27 cellular contexts compared by ENCODE assay signal in the genomic region with DNA sequence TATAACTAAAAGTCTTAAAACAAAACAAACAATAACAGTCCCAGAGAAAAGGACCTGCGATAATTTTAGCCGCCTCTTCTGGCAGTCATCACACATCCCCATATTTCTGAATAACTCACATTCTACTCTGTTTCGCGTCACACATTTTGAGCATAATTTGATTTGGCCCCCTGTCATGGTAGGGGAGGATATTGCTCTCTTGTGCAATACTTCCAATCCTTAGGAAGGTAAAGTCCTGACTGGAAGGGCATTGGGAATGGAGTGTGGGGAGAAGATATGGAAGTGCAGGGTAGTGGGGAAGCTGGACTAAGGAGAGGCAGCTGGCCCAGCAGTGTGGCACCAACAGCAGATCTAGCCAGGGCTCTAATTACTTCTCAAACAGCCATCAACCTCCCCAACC.
"Had no signal": no experiment of that assay in that cellular context is flagged by ENCODE, and none has a peak within 500 bp of the region (broad histone marks: within the 10 kb centered on the region; RNA-seq: fewer than 3 reads in every experiment).

No MANE protein-coding gene starts in this region.

- H3K27me3 ChIP-seq: neural progenitor cell, neutrophil, right atrium auricular region, tibial artery, upper lobe of right lung had no signal

- H3K4me3 ChIP-seq: left lung, lung, neural progenitor cell, right atrium auricular region, skin epidermis, stomach, thoracic aorta, tibial artery, upper lobe of right lung had no signal

- H2AFZ ChIP-seq: neural progenitor cell had no signal

- H3K9me3 ChIP-seq: left lung, neutrophil, right atrium auricular region, stomach, thoracic aorta, tibial artery, upper lobe of right lung had no signal

- DNase-seq: hippocampal formation; left colon; left lung; mesendoderm; naive B cell; natural killer cell; nephron progenitor cell; occipital lobe; stimulated activated CD4-positive, alpha-beta T cell treated with anti-CD3 and anti-CD28 coated beads, Interleukin-12 subunit alpha, Interleukin-12 subunit beta, amount 100 ng/mL, for 4 hours; stimulated activated CD4-positive, alpha-beta T cell treated with anti-CD3 and anti-CD28 coated beads, Interleukin-15, amount 100 ng/mL, for 24 hours; stimulated activated CD4-positive, alpha-beta T cell treated with anti-CD3 and anti-CD28 coated beads, Interleukin-2, amount 100 ng/mL, for 24 hours; stimulated activated CD4-positive, alpha-beta T cell treated with anti-CD3 and anti-CD28 coated beads, Interleukin-4, amount 100 ng/mL, for 1 hour; stimulated activated naive B cell treated with anti-CD40 and anti-IgM and Interleukin-4, amounts not matched to agents 10 μg/mL and 1 μg/mL and 100 μg/mL, for 72 hours; stimulated activated naive CD8-positive, alpha-beta T cell treated with anti-CD3 and anti-CD28 coated beads, Interleukin-15, Interleukin-2, amounts not matched to agents 100 U/mL and 50 U/mL, for 24 hours; stomach; tibial artery; trophoblast cell; upper lobe of right lung had no signal

- H3K4me1 ChIP-seq: left lung, neural progenitor cell, right atrium auricular region, tibial artery, upper lobe of right lung had no signal

- H3K36me3 ChIP-seq: left lung, neural progenitor cell, neutrophil, right atrium auricular region, stomach, upper lobe of right lung had no signal

- ATAC-seq: left colon; left lung; natural killer cell; sciatic nerve; stimulated activated naive B cell treated with anti-CD40 and anti-IgM and Interleukin-4, amounts not matched to agents 10 μg/mL and 1 μg/mL and 100 μg/mL, for 72 hours; stimulated activated naive CD8-positive, alpha-beta T cell treated with anti-CD3 and anti-CD28 coated beads, Interleukin-15, Interleukin-2, amounts not matched to agents 100 U/mL and 50 U/mL, for 24 hours; upper lobe of right lung had no signal

- FAIRE-seq: keratinocyte, urothelium cell line had no signal

- H3K27ac ChIP-seq: left lung, neural progenitor cell, neutrophil, right atrium auricular region, skin epidermis, stomach, thoracic aorta, tibial artery, upper lobe of right lung had no signal

- H3K4me2 ChIP-seq: neural progenitor cell had no signal

- H3K9ac ChIP-seq: neural progenitor cell had no signal
